In the genomic region with DNA sequence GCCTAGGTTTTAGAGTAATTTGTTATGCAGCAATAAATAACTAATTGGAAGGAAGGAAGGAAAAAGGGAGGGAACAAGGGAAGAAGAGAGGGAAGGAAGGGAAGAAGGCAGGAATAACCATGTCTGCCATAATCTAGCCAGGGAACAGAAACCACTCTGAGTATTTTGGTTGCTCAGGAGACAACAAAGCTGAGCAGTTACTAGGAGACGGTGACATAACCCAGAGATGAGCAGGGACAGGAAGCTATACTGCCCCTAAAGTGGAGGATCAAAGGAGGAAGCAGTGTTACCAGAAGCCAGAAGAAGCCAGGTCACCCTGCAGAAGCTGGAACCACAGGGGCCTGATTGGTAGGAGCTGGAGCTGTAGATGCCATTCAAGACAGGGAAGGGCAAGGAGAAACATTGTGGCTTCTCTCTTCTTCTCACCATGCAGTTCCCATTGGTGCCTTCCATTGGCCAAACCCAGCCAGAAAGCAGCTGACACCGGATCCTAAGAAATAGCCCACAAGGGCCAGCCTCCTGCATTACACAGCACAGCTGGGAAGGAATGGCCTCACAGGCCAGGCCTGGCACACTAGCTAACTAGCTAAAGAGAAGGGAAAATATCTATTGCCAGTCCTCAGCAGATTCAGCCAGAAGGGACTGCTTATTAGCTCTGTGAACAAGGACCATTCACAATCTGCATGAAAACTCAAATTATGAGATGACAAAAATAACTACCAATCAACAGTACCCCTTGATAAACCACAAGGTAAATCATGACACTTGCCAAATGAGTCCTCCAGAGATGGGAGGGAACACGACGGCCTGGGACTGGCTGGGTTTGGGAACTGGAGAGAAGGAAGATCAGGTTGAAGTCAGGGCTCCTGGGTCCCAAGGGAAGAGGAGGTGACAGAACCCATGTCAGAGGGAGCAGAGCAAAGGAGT, we compare ENCODE assay signal across 9 cellular contexts.
DNase-seq lines count a peak whose midpoint lies in the region; ATAC-seq, FAIRE-seq and TF ChIP-seq lines count a peak whose summit lies in the region.
"Had no signal": no experiment of that assay in that cellular context is flagged by ENCODE, and none has a peak within 500 bp of the region (broad histone marks: within the 10 kb centered on the region; RNA-seq: fewer than 3 reads in every experiment).

No MANE protein-coding gene starts in this region.

- FAIRE-seq in H1 (lab: Jason Lieb, UNC) (no peak), frontal cortex (lab: Jason Lieb, UNC) (no peak)

- ATAC-seq in GM18499 (IDR thresholded peaks at IDR 0.05; ENCODE audit: insufficient read depth, unreplicated experiment) = peak; percentile 29
- peak; percentile 37 for ATAC-seq in GM21528 (IDR thresholded peaks at IDR 0.05; ENCODE audit: low FRiP score, unreplicated experiment)
- ATAC-seq in HG03571 (IDR thresholded peaks at IDR 0.05; ENCODE audit: unreplicated experiment) = peak; percentile 33
- no peak for ATAC-seq in WTC11
- ATAC-seq: right cardiac atrium had no signal

- no peak overlapping the region for H3K27ac ChIP-seq in H1 (ENCODE audit: low read depth, low read length)

- H2BK5ac ChIP-seq in H1 (ENCODE audit: low read depth, low read length) = no peak overlapping the region

- TF ChIP-seq RAD21 in H1 (IDR thresholded peaks at IDR 0.05 in 1 of 2, conservative IDR thresholded peaks at IDR 0.05 in 1 of 2; ENCODE audit: low read depth in 2 of 2, low read length in 2 of 2) = no peak

- no peak overlapping the region for H3K4me3 ChIP-seq in H1 (ENCODE audit: extremely low read depth in 1 of 4, insufficient read depth in 2 of 4, low read depth in 3 of 4, low read length in 4 of 4)

- H2AK5ac ChIP-seq in H1 (ENCODE audit: low read depth, low read length) = no peak overlapping the region

- H3K18ac ChIP-seq in H1 (ENCODE audit: extremely low read depth, low read length) = no peak overlapping the region

- H3K79me2 ChIP-seq in H1 (ENCODE audit: control insufficient read depth in 1 of 2, insufficient read depth in 2 of 2, low read length in 2 of 2) = no peaks in the 10 kb centered on the region

- H2BK120ac ChIP-seq in H1 (replicated peaks; ENCODE audit: low read depth, low read length) = no peak overlapping the region

- no peak overlapping the region for H3K56ac ChIP-seq in H1 (replicated peaks; ENCODE audit: insufficient read length, low read depth, low read length)

- 0 out of 2 replicates have a peak overlapping the region, but pooled peaks have one; percentile 6 for H2BK15ac ChIP-seq in H1 (ENCODE audit: low read length)

- POLR2A ChIA-PET in H1 (lab: Charles Lee; ENCODE audit: partially characterized antibody) (interaction anchor here (0.6 to 1.3 kb wide), 2 partner anchors 20 to 49 kb away, joined by 3 read pairs; no protein-coding TSS in a partner anchor), WTC11 (lab: Charles Lee) (no interaction called here)

- no peaks in the 10 kb centered on the region for H3K4me1 ChIP-seq in H1 (replicated peaks in 1 of 4; ENCODE audit: control insufficient read depth in 3 of 4, insufficient read depth in 4 of 4, low read length in 3 of 4)

- H3K79me1 ChIP-seq in H1 (ENCODE audit: low read depth, low read length) = no peaks in the 10 kb centered on the region

- no peak overlapping the region for H4K8ac ChIP-seq in H1 (ENCODE audit: extremely low read depth, insufficient read depth, low read length)

- no peaks in the 10 kb centered on the region for H3K23me2 ChIP-seq in H1 (ENCODE audit: low read depth, low read length)

- H4K5ac ChIP-seq in H1 (ENCODE audit: insufficient read length, low read depth, low read length) = no peak overlapping the region

- no peak overlapping the region for H2BK20ac ChIP-seq in H1 (ENCODE audit: low read length)

- no peak overlapping the region for H3K23ac ChIP-seq in H1 (ENCODE audit: insufficient read length)

- peaks cover 10% of the 10 kb centered on the region for H3K4me1 Mint-ChIP-seq in WTC11
- H3K4me1 Mint-ChIP-seq in chondrocyte (ENCODE audit: low read depth) = no peaks in the 10 kb centered on the region

- no peak overlapping the region for H3K4me2 ChIP-seq in H1 (ENCODE audit: insufficient read depth in 1 of 2, low read depth in 2 of 2, low read length in 2 of 2)

- no peak overlapping the region for H4K91ac ChIP-seq in H1 (replicated peaks; ENCODE audit: insufficient read length, low read length)

- no peak overlapping the region for H2AFZ ChIP-seq in H1 (ENCODE audit: low read length)

- no peaks in the 10 kb centered on the region for H3K27me3 ChIP-seq in H1 (replicated peaks in 1 of 4; ENCODE audit: control insufficient read depth in 3 of 4, extremely low read depth in 1 of 4, insufficient read depth in 3 of 4, low read length in 3 of 4)

- no peaks in the 10 kb centered on the region for H3K9me3 ChIP-seq in H1 (ENCODE audit: insufficient read depth in 2 of 2, low read depth in 1 of 2, low read length in 1 of 2)

- CTCF ChIA-PET in H1 (lab: Charles Lee; ENCODE audit: partially characterized antibody) = interaction anchor here (0.9 to 1.9 kb wide), 3 partner anchors 26 to 402 kb away, joined by 3 to 4 read pairs (median 4); no protein-coding TSS in a partner anchor
- CTCF ChIA-PET in WTC11 (lab: Charles Lee) = no interaction called here

- TF ChIP-seq CTCF in H1 (IDR thresholded peaks at IDR 0.05; ENCODE audit: control extremely low read depth in 1 of 3, insufficient read depth in 1 of 3, low read depth in 1 of 3, low read length in 3 of 3) = no peak
- TF ChIP-seq CTCF in WTC11 (IDR thresholded peaks at IDR 0.05) = no peak
- no peak for TF ChIP-seq CTCF in chondrocyte (IDR thresholded peaks at IDR 0.05)

- no peak for TF ChIP-seq POLR2A in H1 (IDR thresholded peaks at IDR 0.05; ENCODE audit: control extremely low read depth in 1 of 2, low read depth in 2 of 2, low read length in 2 of 2)

- H3K4me3 Mint-ChIP-seq in WTC11 (no peak overlapping the region), chondrocyte (ENCODE audit: unreplicated experiment) (no peak overlapping the region)

- no peak overlapping the region for H3K27ac Mint-ChIP-seq in WTC11
- no peak overlapping the region for H3K27ac Mint-ChIP-seq in chondrocyte (ENCODE audit: unreplicated experiment)

- no peak overlapping the region for H3K4ac ChIP-seq in H1 (replicated peaks; ENCODE audit: insufficient read length, low read depth, low read length)

- no peaks in the 10 kb centered on the region for H4K20me1 ChIP-seq in H1 (replicated peaks in 1 of 2; ENCODE audit: control insufficient read depth in 1 of 2, insufficient read depth in 2 of 2, low read length in 2 of 2)

- 84% methylated on average over 4 of the region's 4 CpGs; no CpG with 5 or more reads in 1 of the 2 experiments for WGBS in H1 (ENCODE audit: extremely low coverage in 1 of 2, insufficient coverage in 1 of 2, insufficient read length in 1 of 2, insufficient replicate concordance in 2 of 2, low coverage in 1 of 2, low lambda C conversion rate in 2 of 2, missing lambda C conversion rate in 1 of 2), 2 experiments

- no peak overlapping the region for H3K9ac ChIP-seq in H1 (replicated peaks in 1 of 4; ENCODE audit: extremely low read depth in 1 of 4, low read depth in 3 of 4, low read length in 3 of 4)

- no peak overlapping the region for H2BK12ac ChIP-seq in H1 (ENCODE audit: low read depth, low read length)

- no peak overlapping the region for H3K14ac ChIP-seq in H1 (ENCODE audit: insufficient read length)

- DNase-seq in H1 (ENCODE audit: low read depth in 1 of 2, low spot score in 2 of 2) (no peak), frontal cortex (ENCODE audit: low spot score in 2 of 2) (no peak), WTC11 (ENCODE audit: low spot score) (no peak), chondrocyte (ENCODE audit: low spot score) (no peak), inferior parietal cortex (ENCODE audit: extremely low spot score) (no peak)
- DNase-seq: right cardiac atrium had no signal

- H3K9me3 Mint-ChIP-seq in WTC11 = peaks cover 2% of the 10 kb centered on the region
- H3K9me3 Mint-ChIP-seq in chondrocyte (ENCODE audit: low read depth) = no peaks in the 10 kb centered on the region

- H3K27me3 Mint-ChIP-seq in WTC11 (ENCODE audit: low read depth) = peaks cover 3% of the 10 kb centered on the region; the same call in 1 of the 2 replicates
- H3K27me3 Mint-ChIP-seq in chondrocyte (ENCODE audit: low read depth) = peaks cover 50% of the 10 kb centered on the region

- H3K36me3 ChIP-seq in H1 (ENCODE audit: control insufficient read depth in 2 of 4, insufficient read depth in 4 of 4, low read length in 3 of 4) = no peaks in the 10 kb centered on the region

- H3K36me3 Mint-ChIP-seq in WTC11 (no peaks in the 10 kb centered on the region), chondrocyte (ENCODE audit: low read depth) (no peaks in the 10 kb centered on the region)

- no peak for TF ChIP-seq EP300 in H1 (IDR thresholded peaks at IDR 0.05; ENCODE audit: borderline replicate concordance in 1 of 2, low read depth in 2 of 2, low read length in 2 of 2)

TF ChIP-seq in H1, 55 proteins besides CTCF, POLR2A, EP300 and RAD21:
- TF ChIP-seq, protein P1, sequence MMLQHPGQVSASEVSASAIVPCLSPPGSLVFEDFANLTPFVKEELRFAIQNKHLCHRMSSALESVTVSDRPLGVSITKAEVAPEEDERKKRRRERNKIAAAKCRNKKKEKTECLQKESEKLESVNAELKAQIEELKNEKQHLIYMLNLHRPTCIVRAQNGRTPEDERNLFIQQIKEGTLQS (IDR thresholded peaks at IDR 0.05; ENCODE audit: insufficient read depth, low read depth, low read length) = no peak
- TF ChIP-seq HDAC2 (IDR thresholded peaks at IDR 0.05; ENCODE audit: borderline replicate concordance in 1 of 2, low read depth in 2 of 2, low read length in 2 of 2) = no peak

TF ChIP-seq in WTC11, 78 proteins besides CTCF, POLR2A, EP300 and RAD21:
- TF ChIP-seq IRF2 (CRISPR knock-in tag; IDR thresholded peaks at IDR 0.05; ENCODE audit: borderline replicate concordance, low read depth) (no peak), CBFB (CRISPR knock-in tag; IDR thresholded peaks at IDR 0.05; ENCODE audit: low read depth) (no peak), TEAD4 (CRISPR knock-in tag; IDR thresholded peaks at IDR 0.05) (no peak)
